Comparison of ENCODE assay signal across 19 cellular contexts in genomic region chr12:67892289-67892688, GRCh38.
"Had no signal": no experiment of that assay in that cellular context is flagged by ENCODE, and none has a peak within 500 bp of the region (broad histone marks: within the 10 kb centered on the region; RNA-seq: fewer than 3 reads in every experiment).

No MANE protein-coding gene starts in this region.

- H3K4me1 ChIP-seq: breast epithelium, stomach, testis had no signal

- H3K4me3 ChIP-seq: breast epithelium, lung, neural progenitor cell, stomach, testis had no signal

- H3K27me3 ChIP-seq: breast epithelium, neural progenitor cell, stomach, testis had no signal

- H3K9me3 ChIP-seq: breast epithelium, stomach, testis had no signal

- FAIRE-seq: frontal cortex, islet of Langerhans had no signal

- H3K36me3 ChIP-seq: breast epithelium, neural progenitor cell, stomach had no signal

- H3K27ac ChIP-seq: breast epithelium, neural progenitor cell, stomach, testis had no signal

- DNase-seq: activated B cell treated with CpG ODN at 0.5 μM for 24 hours; activated CD4-positive, alpha-beta T cell treated with anti-CD3 and anti-CD28 coated beads, Interleukin-2, amount 10 ng/mL, durations not matched to agents 7 days and 5 days; activated CD8-positive, alpha-beta memory T cell treated with anti-CD3 and anti-CD28 coated beads for 24 hours; activated gamma-delta T cell treated with Interleukin-2 at 50 U/mL for 16 hours; activated naive CD8-positive, alpha-beta T cell treated with anti-CD3 and anti-CD28 coated beads, Interleukin-2, amount 10 ng/mL, durations not matched to agents 7 days and 5 days; left colon; midbrain; naive B cell; stimulated activated CD4-positive, alpha-beta T cell treated with anti-CD3 and anti-CD28 coated beads, Interleukin-12 subunit alpha, Interleukin-12 subunit beta, amount 100 ng/mL, for 4 hours; stimulated activated CD4-positive, alpha-beta T cell treated with anti-CD3 and anti-CD28 coated beads, Interleukin-2, amount 100 ng/mL, for 24 hours; stomach; T-helper 2 cell; testis had no signal

- ATAC-seq: left colon, sciatic nerve had no signal
